17 cellular contexts compared by ENCODE assay signal in the genomic region with DNA sequence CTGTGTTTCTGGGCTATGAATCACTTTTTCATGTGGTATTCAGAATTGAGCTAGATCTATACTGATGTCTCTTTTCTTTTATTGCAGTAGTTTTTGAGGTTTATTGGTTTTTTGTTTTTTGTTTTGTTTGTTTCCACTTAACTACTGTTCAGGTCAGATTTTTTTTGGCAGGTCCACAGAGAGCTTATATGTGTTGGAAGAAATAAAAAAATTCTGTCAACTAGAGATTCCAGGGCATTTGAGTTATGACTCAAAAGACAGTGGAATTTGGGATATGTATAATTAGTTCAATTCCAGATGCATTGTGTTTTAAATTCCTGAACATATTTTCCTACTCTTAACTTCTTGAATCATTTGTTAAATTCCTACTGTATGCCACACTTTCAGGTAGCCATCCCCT.
"Had no signal": no experiment of that assay in that cellular context is flagged by ENCODE, and none has a peak within 500 bp of the region (broad histone marks: within the 10 kb centered on the region; RNA-seq: fewer than 3 reads in every experiment).

No MANE protein-coding gene starts in this region.

- H3K27me3 Mint-ChIP-seq: activated T-helper 17 cell treated with anti-CD3 and anti-CD28 coated beads, Interleukin-2, amount 50 U/mL, for 72 hours had no signal

- H3K9me3 ChIP-seq: ascending aorta, esophagus squamous epithelium, right atrium auricular region, transverse colon had no signal

- H3K27me3 ChIP-seq: ascending aorta, cardiac muscle cell, esophagus squamous epithelium, right atrium auricular region, transverse colon had no signal

- H3K4me1 ChIP-seq: ascending aorta, esophagus squamous epithelium, right atrium auricular region had no signal

- H3K36me3 ChIP-seq: ascending aorta, cardiac muscle cell, esophagus squamous epithelium, right atrium auricular region, transverse colon had no signal

- ATAC-seq: activated T-helper 17 cell treated with anti-CD3 and anti-CD28 coated beads, Interleukin-2, amount 50 U/mL, for 72 hours had no signal

- H3K4me3 ChIP-seq: ascending aorta, cardiac muscle cell, esophagus squamous epithelium, right atrium auricular region, transverse colon had no signal

- H3K4me1 Mint-ChIP-seq: activated T-helper 17 cell treated with anti-CD3 and anti-CD28 coated beads, Interleukin-2, amount 50 U/mL, for 72 hours; nephron had no signal

- H3K27ac Mint-ChIP-seq: activated T-helper 17 cell treated with anti-CD3 and anti-CD28 coated beads, Interleukin-2, amount 50 U/mL, for 72 hours; nephron had no signal

- H3K27ac ChIP-seq: ascending aorta, cardiac muscle cell, esophagus squamous epithelium, right atrium auricular region, transverse colon had no signal

- DNase-seq: activated CD4-positive, alpha-beta T cell treated with anti-CD3 and anti-CD28 coated beads, Interleukin-2, amount 50 U/mL, for 4 hours; activated CD4-positive, CD25-positive, alpha-beta regulatory T cell treated with anti-CD3 and anti-CD28 coated beads, Interleukin-2, amount 50 U/mL, for 72 hours; activated naive CD4-positive, alpha-beta T cell treated with Interleukin-2 at 50 U/mL for 16 hours; esophagus squamous epithelium; foreskin melanocyte; head of caudate nucleus; nucleus accumbens; stimulated activated CD4-positive, alpha-beta T cell treated with anti-CD3 and anti-CD28 coated beads, Interleukin-15, amount 100 ng/mL, for 24 hours; stimulated activated CD4-positive, alpha-beta T cell treated with anti-CD3 and anti-CD28 coated beads, Interleukin-4, amount 100 ng/mL, for 1 hour; stimulated activated naive CD4-positive, alpha-beta T cell treated with Interleukin-2 at 50 U/mL for 16 hours; substantia nigra; transverse colon had no signal

- H3K4me3 Mint-ChIP-seq: activated T-helper 17 cell treated with anti-CD3 and anti-CD28 coated beads, Interleukin-2, amount 50 U/mL, for 72 hours; nephron had no signal
